In the genomic region with DNA sequence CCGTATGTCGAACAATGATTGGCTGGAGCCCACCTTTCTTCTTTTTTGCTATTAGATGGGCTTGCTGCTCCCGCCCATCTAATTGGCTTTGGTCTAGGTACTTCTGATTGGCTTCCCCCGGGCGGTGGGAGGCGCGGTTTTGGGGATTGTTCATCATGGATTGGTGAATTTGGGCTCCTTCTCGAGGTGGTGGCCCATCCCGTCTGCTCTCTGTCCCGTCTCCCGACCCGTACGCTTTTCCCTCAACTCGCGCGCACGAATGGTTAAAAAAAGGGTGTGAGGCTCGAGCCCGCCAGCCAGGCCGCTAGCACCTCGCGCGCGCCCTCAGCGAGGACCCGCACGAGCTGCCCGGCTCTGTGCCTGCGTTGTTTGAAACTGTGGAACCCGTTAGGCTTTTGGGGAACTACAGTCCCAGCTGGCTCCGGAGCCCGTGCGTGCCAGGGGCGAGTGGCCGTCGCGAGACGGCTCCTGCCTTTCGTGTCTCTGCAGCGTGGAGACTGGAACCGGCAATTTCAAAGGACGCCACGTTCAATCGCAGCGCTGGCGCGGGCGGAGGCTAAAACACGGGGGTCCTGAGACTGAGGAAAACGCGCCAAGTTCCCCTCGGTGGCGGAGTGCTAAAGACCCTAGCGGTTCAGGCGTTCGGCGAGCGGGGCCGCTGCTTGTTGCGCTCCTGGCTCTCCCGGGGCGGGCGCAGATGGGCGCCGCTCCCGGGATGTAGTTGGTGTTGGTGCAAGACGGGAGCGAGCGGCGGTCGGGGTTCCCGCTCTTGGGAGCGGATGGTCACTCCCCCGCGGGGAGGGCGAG, we compare ENCODE assay signal across 8 cellular contexts. TPM values are rescaled to one million over a fixed set of nuclear protein-coding genes. Genes with fewer than 3 reads are reported as not detected.
DNase-seq lines count a peak whose midpoint lies in the region; TF ChIP-seq lines count a peak whose summit lies in the region.

A gene with protein sequence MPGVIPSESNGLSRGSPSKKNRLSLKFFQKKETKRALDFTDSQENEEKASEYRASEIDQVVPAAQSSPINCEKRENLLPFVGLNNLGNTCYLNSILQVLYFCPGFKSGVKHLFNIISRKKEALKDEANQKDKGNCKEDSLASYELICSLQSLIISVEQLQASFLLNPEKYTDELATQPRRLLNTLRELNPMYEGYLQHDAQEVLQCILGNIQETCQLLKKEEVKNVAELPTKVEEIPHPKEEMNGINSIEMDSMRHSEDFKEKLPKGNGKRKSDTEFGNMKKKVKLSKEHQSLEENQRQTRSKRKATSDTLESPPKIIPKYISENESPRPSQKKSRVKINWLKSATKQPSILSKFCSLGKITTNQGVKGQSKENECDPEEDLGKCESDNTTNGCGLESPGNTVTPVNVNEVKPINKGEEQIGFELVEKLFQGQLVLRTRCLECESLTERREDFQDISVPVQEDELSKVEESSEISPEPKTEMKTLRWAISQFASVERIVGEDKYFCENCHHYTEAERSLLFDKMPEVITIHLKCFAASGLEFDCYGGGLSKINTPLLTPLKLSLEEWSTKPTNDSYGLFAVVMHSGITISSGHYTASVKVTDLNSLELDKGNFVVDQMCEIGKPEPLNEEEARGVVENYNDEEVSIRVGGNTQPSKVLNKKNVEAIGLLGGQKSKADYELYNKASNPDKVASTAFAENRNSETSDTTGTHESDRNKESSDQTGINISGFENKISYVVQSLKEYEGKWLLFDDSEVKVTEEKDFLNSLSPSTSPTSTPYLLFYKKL (plus strand): TSS at position 584 of the 807 bp plus-strand sequence. CDS start 2,819 bp downstream, outside the sequence.

- H3K36me3 Mint-ChIP-seq in nephron (ENCODE audit: low read depth), result peaks cover 14% of the 10 kb centered on the region
- H3K36me3 Mint-ChIP-seq in stimulated activated naive CD8-positive, alpha-beta T cell treated with anti-CD3 and anti-CD28 coated beads, Interleukin-15, Interleukin-2, amounts not matched to agents 100 ng/mL and 50 ng/mL, for 24 hours (ENCODE audit: low read depth), result peaks cover 43% of the 10 kb centered on the region

- H3K9me3 Mint-ChIP-seq in nephron, result no peaks in the 10 kb centered on the region
- peaks cover 4% of the 10 kb centered on the region for H3K9me3 Mint-ChIP-seq in stimulated activated naive CD8-positive, alpha-beta T cell treated with anti-CD3 and anti-CD28 coated beads, Interleukin-15, Interleukin-2, amounts not matched to agents 100 ng/mL and 50 ng/mL, for 24 hours

- TF ChIP-seq CTCF in fibroblast of pulmonary artery (IDR thresholded peaks at IDR 0.05; ENCODE audit: low read length, missing control alignments), result no peak
- TF ChIP-seq CTCF in nephron (IDR thresholded peaks at IDR 0.05; ENCODE audit: unreplicated experiment in 3 of 3), result no peak

- H3K27me3 Mint-ChIP-seq in nephron (ENCODE audit: low read depth), result no peaks in the 10 kb centered on the region
- no peaks in the 10 kb centered on the region for H3K27me3 Mint-ChIP-seq in stimulated activated naive CD8-positive, alpha-beta T cell treated with anti-CD3 and anti-CD28 coated beads, Interleukin-15, Interleukin-2, amounts not matched to agents 100 ng/mL and 50 ng/mL, for 24 hours

- H3K36me3 ChIP-seq in H7 (replicated peaks; ENCODE audit: control insufficient read depth, insufficient read depth, low read length), result peaks cover under 1% of the 10 kb centered on the region; the same call in 1 of the 2 replicates

- peak within 1 kb of the TSS; percentile 93 for H3K4me3 ChIP-seq in H7 (ENCODE audit: insufficient read depth, low read depth, low read length)
- peak within 1 kb of the TSS; percentile 92 for H3K4me3 ChIP-seq in fibroblast of pulmonary artery (replicated peaks; ENCODE audit: low read depth, low read length)

- H3K27ac Mint-ChIP-seq in nephron, result peak within 1 kb of the TSS; percentile 98 to 100 (median 99)
- H3K27ac Mint-ChIP-seq in stimulated activated naive CD8-positive, alpha-beta T cell treated with anti-CD3 and anti-CD28 coated beads, Interleukin-15, Interleukin-2, amounts not matched to agents 100 ng/mL and 50 ng/mL, for 24 hours, result peak within 1 kb of the TSS; percentile 97

- H3K27me3 ChIP-seq in H7 (ENCODE audit: control insufficient read depth, insufficient read depth, low read length), result no peaks in the 10 kb centered on the region; the same call in 1 of the 2 replicates

- H3K4me1 Mint-ChIP-seq in nephron, result peaks cover 33% of the 10 kb centered on the region
- H3K4me1 Mint-ChIP-seq in stimulated activated naive CD8-positive, alpha-beta T cell treated with anti-CD3 and anti-CD28 coated beads, Interleukin-15, Interleukin-2, amounts not matched to agents 100 ng/mL and 50 ng/mL, for 24 hours (ENCODE audit: low read depth), result peaks cover 43% of the 10 kb centered on the region

- peak within 1 kb of the TSS; percentile 90 to 93 (median 92) for H3K4me3 Mint-ChIP-seq in nephron
- H3K4me3 Mint-ChIP-seq in stimulated activated naive CD8-positive, alpha-beta T cell treated with anti-CD3 and anti-CD28 coated beads, Interleukin-15, Interleukin-2, amounts not matched to agents 100 ng/mL and 50 ng/mL, for 24 hours, result peak within 1 kb of the TSS; percentile 92

- DNase-seq in EL (peak; percentile 100), H7 (peak; percentile 95), M059J (ENCODE audit: low read depth) (peak; percentile 100), SHP77 (lab: John Stamatoyannopoulos, UW) (peak; percentile 99), fibroblast of pulmonary artery (ENCODE audit: low read depth) (peak; percentile 100)
- DNase-seq in activated effector memory CD4-positive, alpha-beta T cell treated with Interleukin-2 at 50 U/mL for 16 hours, result peak; percentile 96

RNA-seq across cellular contexts. Expression of the gene that starts here (rescaled TPM):
- total RNA-seq in H7 (2014; rRNA removed; shearing (Covaris generic)), result 58.1 and 78.1 TPM in 2 replicates
- 59.5 and 68.6 TPM in 2 replicates for total RNA-seq in M059J (2014; rRNA removed; shearing (Covaris generic))

Comparison
In these comparisons a context has a peak if more than half of its experiments do, and no peak if none do; other contexts are left out.
1. Peak in every context shown above with its lines: DNase-seq and H3K4me3 ChIP-seq.